In genomic region chr11:12885717-12886226, GRCh38 we compare ENCODE assay signal across 24 cellular contexts.
"Had no signal": no experiment of that assay in that cellular context is flagged by ENCODE, and none has a peak within 500 bp of the region (broad histone marks: within the 10 kb centered on the region; RNA-seq: fewer than 3 reads in every experiment).

No MANE protein-coding gene starts in this region.

- H3K27ac ChIP-seq: adrenal gland, breast epithelium, epithelial cell of prostate, hepatocyte, ovary, spleen, thoracic aorta, upper lobe of right lung had no signal

- H2AFZ ChIP-seq: hepatocyte had no signal

- H3K4me1 ChIP-seq: breast epithelium had no signal

- H3K79me2 ChIP-seq: hepatocyte had no signal

- H3K9me3 ChIP-seq: adrenal gland, breast epithelium, ovary, spleen, thoracic aorta, upper lobe of right lung had no signal

- H3K27me3 ChIP-seq: adrenal gland, breast epithelium, hepatocyte, ovary, upper lobe of right lung had no signal

- H3K4me1 Mint-ChIP-seq: activated naive CD4-positive, alpha-beta T cell treated with anti-CD3 and anti-CD28 coated beads, Interleukin-2, amount 50 U/mL, for 24 hours; stimulated activated memory B cell treated with anti-CD40 and anti-IgM and Interleukin-4, amounts not matched to agents 10 μg/mL and 1 μg/mL and 100 μg/mL, for 72 hours had no signal

- H3K9me3 Mint-ChIP-seq: activated CD8-positive, alpha-beta T cell treated with anti-CD3 and anti-CD28 coated beads for 36 hours; activated naive CD4-positive, alpha-beta T cell treated with anti-CD3 and anti-CD28 coated beads, Interleukin-2, amount 50 U/mL, for 24 hours; activated T-cell treated with anti-CD3 and anti-CD28 coated beads, Interleukin-2, amount 50 U/mL, for 72 hours; neural crest cell had no signal

- H3K36me3 ChIP-seq: breast epithelium, ovary had no signal

- H3K4me3 ChIP-seq: adrenal gland, breast epithelium, hepatocyte, ovary, spleen, thoracic aorta, upper lobe of right lung had no signal

- H3K36me3 Mint-ChIP-seq: activated naive CD4-positive, alpha-beta T cell treated with anti-CD3 and anti-CD28 coated beads, Interleukin-2, amount 50 U/mL, for 24 hours; stimulated activated memory B cell treated with anti-CD40 and anti-IgM and Interleukin-4, amounts not matched to agents 10 μg/mL and 1 μg/mL and 100 μg/mL, for 72 hours had no signal

- DNase-seq: activated CD4-positive, alpha-beta T cell treated with anti-CD3 and anti-CD28 coated beads for 48 hours; activated CD4-positive, CD25-positive, alpha-beta regulatory T cell; activated CD8-positive, alpha-beta T cell treated with anti-CD3 and anti-CD28 coated beads for 36 hours; activated effector memory CD4-positive, alpha-beta T cell treated with anti-CD3 and anti-CD28 coated beads, Interleukin-2, amount 50 U/mL, for 16 hours; activated T-cell treated with anti-CD3 and anti-CD28 coated beads, Interleukin-2, amount 50 U/mL, for 72 hours; adrenal gland; cerebellar nuclear complex; effector CD8-positive, alpha-beta T cell; foreskin fibroblast; left cardiac atrium; ovary; spleen; stimulated activated CD4-positive, alpha-beta T cell treated with anti-CD3 and anti-CD28 coated beads, Interleukin-4, amount 100 ng/mL, for 4 hours; T-helper 1 cell; T-helper 9 cell; upper lobe of right lung had no signal

- H3K4me2 ChIP-seq: hepatocyte had no signal

- H3K27ac Mint-ChIP-seq: activated CD8-positive, alpha-beta T cell treated with anti-CD3 and anti-CD28 coated beads for 36 hours; activated naive CD4-positive, alpha-beta T cell treated with anti-CD3 and anti-CD28 coated beads, Interleukin-2, amount 50 U/mL, for 24 hours; activated T-cell treated with anti-CD3 and anti-CD28 coated beads, Interleukin-2, amount 50 U/mL, for 72 hours; stimulated activated memory B cell treated with anti-CD40 and anti-IgM and Interleukin-4, amounts not matched to agents 10 μg/mL and 1 μg/mL and 100 μg/mL, for 72 hours had no signal

- ATAC-seq: activated CD8-positive, alpha-beta T cell treated with anti-CD3 and anti-CD28 coated beads for 36 hours; activated T-cell treated with anti-CD3 and anti-CD28 coated beads, Interleukin-2, amount 50 U/mL, for 72 hours; left cardiac atrium; sciatic nerve; stimulated activated memory B cell treated with anti-CD40 and anti-IgM and Interleukin-4, amounts not matched to agents 10 μg/mL and 1 μg/mL and 100 μg/mL, for 72 hours; upper lobe of right lung had no signal

- H3K4me3 Mint-ChIP-seq: activated CD8-positive, alpha-beta T cell treated with anti-CD3 and anti-CD28 coated beads for 36 hours; activated naive CD4-positive, alpha-beta T cell treated with anti-CD3 and anti-CD28 coated beads, Interleukin-2, amount 50 U/mL, for 24 hours; activated T-cell treated with anti-CD3 and anti-CD28 coated beads, Interleukin-2, amount 50 U/mL, for 72 hours; neural crest cell; stimulated activated memory B cell treated with anti-CD40 and anti-IgM and Interleukin-4, amounts not matched to agents 10 μg/mL and 1 μg/mL and 100 μg/mL, for 72 hours had no signal
